ENCODE assay signal across 6 cellular contexts in the genomic region with DNA sequence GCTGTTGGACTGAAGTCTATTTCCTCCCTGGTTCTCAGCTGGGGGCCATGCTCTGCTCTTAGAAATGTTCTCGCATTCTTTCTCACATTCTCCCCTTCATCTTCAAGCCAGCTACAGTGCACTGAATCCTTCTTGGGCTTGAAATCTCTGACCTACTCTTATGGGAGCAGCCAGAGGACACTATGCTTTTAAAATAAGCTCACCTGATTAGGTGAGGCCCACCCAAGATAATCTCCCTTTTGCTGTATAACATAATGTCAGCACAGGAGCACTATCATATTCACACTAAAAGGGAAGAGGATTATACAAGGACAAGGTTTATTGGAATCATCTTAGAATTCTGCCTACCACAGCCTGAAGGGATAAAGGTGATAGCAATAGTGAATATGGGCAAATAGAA.
"Had no signal": no experiment of that assay in that cellular context is flagged by ENCODE, and none has a peak within 500 bp of the region (broad histone marks: within the 10 kb centered on the region; RNA-seq: fewer than 3 reads in every experiment).

No MANE protein-coding gene starts in this region.

- H3K9me3 ChIP-seq: HAP-1 had no signal

- H3K4me3 ChIP-seq: GM23248, HAP-1 had no signal

- H3K36me3 ChIP-seq: HAP-1 had no signal

- H3K4me1 ChIP-seq: HAP-1 had no signal

- DNase-seq: GOT3, H7, IMR-90, KBM-7 had no signal

- H3K9ac ChIP-seq: GM23248 had no signal

- H2AFZ ChIP-seq: GM23248 had no signal

- H3K27ac ChIP-seq: GM23248 had no signal
